8 cellular contexts compared by ENCODE assay signal in genomic region chr4:108762559-108763225, GRCh38. TPM values are rescaled to one million over a fixed set of nuclear protein-coding genes. Genes with fewer than 3 reads are reported as not detected.
DNase-seq lines count a peak whose midpoint lies in the region; ATAC-seq and TF ChIP-seq lines count a peak whose summit lies in the region.

ETNPPL (minus strand) TSS chr4:108763053; CDS start chr4:108762898, 155 bp downstream.

- H3K27ac ChIP-seq in BLaER1 (no peak within 1 kb of the TSS), fibroblast of lung (ENCODE audit: insufficient read depth, low read length) (no peak within 1 kb of the TSS), transverse colon (no peak within 1 kb of the TSS)
- H3K27ac ChIP-seq in naive thymus-derived CD4-positive, alpha-beta T cell (ENCODE audit: low read depth, low read length) = no peak within 1 kb of the TSS

- no peaks in the 10 kb centered on the region for H3K36me3 ChIP-seq in BLaER1
- H3K36me3 ChIP-seq in fibroblast of lung (ENCODE audit: control insufficient read depth, insufficient read depth, low read length) = no peaks in the 10 kb centered on the region
- no peaks in the 10 kb centered on the region for H3K36me3 ChIP-seq in naive thymus-derived CD4-positive, alpha-beta T cell (ENCODE audit: control insufficient read depth in 2 of 3, insufficient read depth in 3 of 3, low read length in 3 of 3)
- H3K36me3 ChIP-seq in transverse colon = no peaks in the 10 kb centered on the region

- H3K79me2 ChIP-seq in fibroblast of lung (ENCODE audit: control insufficient read depth, insufficient read depth, low read length) = no peaks in the 10 kb centered on the region

- TF ChIP-seq CTCF in fibroblast of lung (conservative IDR thresholded peaks at IDR 0.05 in 1 of 2, IDR thresholded peaks at IDR 0.05 in 1 of 2; ENCODE audit: low read depth in 1 of 2, low read length in 2 of 2) = no peak
- TF ChIP-seq CTCF in transverse colon (IDR thresholded peaks at IDR 0.05) = no peak

- H4K20me1 ChIP-seq in BLaER1 (no peaks in the 10 kb centered on the region), fibroblast of lung (ENCODE audit: control insufficient read depth, extremely low read depth, insufficient read depth, low read length) (no peaks in the 10 kb centered on the region)

- peaks cover 64% of the 10 kb centered on the region for H3K27me3 Mint-ChIP-seq in activated T-cell treated with anti-CD3 and anti-CD28 coated beads, Interleukin-2, amount 50 U/mL, for 24 hours
- H3K27me3 Mint-ChIP-seq in naive thymus-derived CD4-positive, alpha-beta T cell = peaks cover 24 to 62% (median 46%) of the 10 kb centered on the region in 5 donors

- no peak within 1 kb of the TSS for H3K27ac Mint-ChIP-seq in activated T-cell treated with anti-CD3 and anti-CD28 coated beads, Interleukin-2, amount 50 U/mL, for 24 hours
- H3K27ac Mint-ChIP-seq in naive thymus-derived CD4-positive, alpha-beta T cell = peak within 1 kb of the TSS in 1 of 9 donors; percentile 76

- CTCF ChIA-PET in naive thymus-derived CD4-positive, alpha-beta T cell (lab: Charles Lee) = no interaction called here

- H3K27me3 ChIP-seq in BLaER1 (peaks cover 24% of the 10 kb centered on the region), fibroblast of lung (ENCODE audit: control insufficient read depth, insufficient read depth, low read length) (peaks cover 15% of the 10 kb centered on the region), transverse colon (peaks cover 58% of the 10 kb centered on the region)
- peaks cover 3 to 7% of the 10 kb centered on the region in 2 donors for H3K27me3 ChIP-seq in naive thymus-derived CD4-positive, alpha-beta T cell (ENCODE audit: control insufficient read depth in 2 of 2, insufficient read depth in 2 of 2, low read length in 2 of 2)

- H3K9me3 ChIP-seq in BLaER1 (peaks cover 40% of the 10 kb centered on the region), fibroblast of lung (ENCODE audit: control insufficient read depth, insufficient read depth, low read depth, low read length) (no peaks in the 10 kb centered on the region), transverse colon (no peaks in the 10 kb centered on the region)
- H3K9me3 ChIP-seq in naive thymus-derived CD4-positive, alpha-beta T cell (ENCODE audit: control insufficient read depth in 2 of 3, low read length in 3 of 3) = no peaks in the 10 kb centered on the region

- POLR2A ChIA-PET in naive thymus-derived CD4-positive, alpha-beta T cell (lab: Charles Lee) = no interaction called here

- H3K4me3 Mint-ChIP-seq in activated T-cell treated with anti-CD3 and anti-CD28 coated beads, Interleukin-2, amount 50 U/mL, for 24 hours = peak within 1 kb of the TSS; percentile 81
- H3K4me3 Mint-ChIP-seq in naive thymus-derived CD4-positive, alpha-beta T cell = peak within 1 kb of the TSS; percentile 83 to 96 (median 90)

- H3K9ac ChIP-seq in BLaER1 (no peak within 1 kb of the TSS), fibroblast of lung (ENCODE audit: insufficient read depth, low read length) (no peak within 1 kb of the TSS)

- peak; percentile 49 for ATAC-seq in HG03159 (IDR thresholded peaks at IDR 0.05; ENCODE audit: unreplicated experiment)
- ATAC-seq in naive thymus-derived CD4-positive, alpha-beta T cell = peak; percentile 61

- no peaks in the 10 kb centered on the region for H3K9me3 Mint-ChIP-seq in activated T-cell treated with anti-CD3 and anti-CD28 coated beads, Interleukin-2, amount 50 U/mL, for 24 hours
- peaks cover 0 to 14% (median 3%) of the 10 kb centered on the region in 11 donors for H3K9me3 Mint-ChIP-seq in naive thymus-derived CD4-positive, alpha-beta T cell

- H2AFZ ChIP-seq in fibroblast of lung (ENCODE audit: low read length) = peak within 1 kb of the TSS; percentile 67

- no peaks in the 10 kb centered on the region for H3K4me1 ChIP-seq in BLaER1
- peaks cover 3% of the 10 kb centered on the region for H3K4me1 ChIP-seq in fibroblast of lung (ENCODE audit: control insufficient read depth, extremely low read depth, insufficient read depth, low read length)
- H3K4me1 ChIP-seq in naive thymus-derived CD4-positive, alpha-beta T cell (ENCODE audit: control insufficient read depth in 2 of 2, insufficient read depth in 2 of 2, low read length in 2 of 2) = peaks cover 0 to 10% of the 10 kb centered on the region in 2 donors
- H3K4me1 ChIP-seq in transverse colon = peaks cover 0 to 11% (median 7%) of the 10 kb centered on the region in 4 donors

- no peak for TF ChIP-seq EP300 in transverse colon (IDR thresholded peaks at IDR 0.05; ENCODE audit: low read depth)

- peak within 1 kb of the TSS; percentile 39; the same call in 1 of the 2 replicates for H3K4me3 ChIP-seq in BLaER1
- H3K4me3 ChIP-seq in fibroblast of lung (replicated peaks in 1 of 4; ENCODE audit: control extremely low read depth in 1 of 4, insufficient read depth in 1 of 4, low read depth in 3 of 4, low read length in 4 of 4) = peak within 1 kb of the TSS; percentile 40 to 61 (median 51)
- H3K4me3 ChIP-seq in naive thymus-derived CD4-positive, alpha-beta T cell (ENCODE audit: low read length) = peak within 1 kb of the TSS; percentile 54
- H3K4me3 ChIP-seq in transverse colon = peak within 1 kb of the TSS; percentile 21 to 54 (median 30)

- peak; percentile 58 for DNase-seq in activated T-cell treated with anti-CD3 and anti-CD28 coated beads, Interleukin-2, amount 50 U/mL, for 24 hours
- DNase-seq in fibroblast of lung (ENCODE audit: low read depth in 2 of 2) (peak; percentile 0 to 21), transverse colon (no peak), NCI-H1048 (lab: John Stamatoyannopoulos, UW) (no peak), GOT3 (lab: John Stamatoyannopoulos, UW) (no peak)
- DNase-seq in naive thymus-derived CD4-positive, alpha-beta T cell = peak; percentile 9 to 42 (median 26)

- intact Hi-C loops in naive thymus-derived CD4-positive, alpha-beta T cell (cut with micrococcal nuclease) = loop anchor here in 1 of 2 donors (10.0 kb wide), 1 partner anchor 748 kb away; no protein-coding TSS in a partner anchor
- intact Hi-C loops in transverse colon (cut with DNase I; ENCODE audit: low total_unique reads) = no loop called here

- in situ Hi-C loops in transverse colon (cut with MboI; ENCODE audit: low pct_ligation_motif_present in 1 of 4, low pct_unique_long_range_greater_than_20kb in 1 of 4, low sequenced_read_pairs in 3 of 4) = no loop called here

- H3K4me2 ChIP-seq in BLaER1 = 0 out of 2 replicates have a peak within 1 kb of the TSS, but pooled peaks have one; percentile 2
- H3K4me2 ChIP-seq in fibroblast of lung (ENCODE audit: extremely low read depth, insufficient read depth, low read length) = peak within 1 kb of the TSS; percentile 95

- no peak for TF ChIP-seq POLR2A in transverse colon (IDR thresholded peaks at IDR 0.05)

- H3K4me1 Mint-ChIP-seq in activated T-cell treated with anti-CD3 and anti-CD28 coated beads, Interleukin-2, amount 50 U/mL, for 24 hours (ENCODE audit: low read depth) = peaks cover 11% of the 10 kb centered on the region
- peaks cover 10 to 17% (median 13%) of the 10 kb centered on the region in 7 donors for H3K4me1 Mint-ChIP-seq in naive thymus-derived CD4-positive, alpha-beta T cell

- 4% methylated on average over 58 of the region's 61 CpGs; no CpG with 5 or more reads in 1 of the 2 donors for WGBS in transverse colon (ENCODE audit: low coverage in 1 of 2), 2 donors

- H3K36me3 Mint-ChIP-seq in activated T-cell treated with anti-CD3 and anti-CD28 coated beads, Interleukin-2, amount 50 U/mL, for 24 hours (ENCODE audit: low read depth) = no peaks in the 10 kb centered on the region
- H3K36me3 Mint-ChIP-seq in naive thymus-derived CD4-positive, alpha-beta T cell = peaks cover 0 to 5% (median 0%) of the 10 kb centered on the region in 5 donors

RNA-seq across cellular contexts. Expression of gene ETNPPL, which starts in this region (rescaled TPM):
- total RNA-seq in fibroblast of lung (not detected in 2 replicates), transverse colon (not detected)
- polyA plus RNA-seq in fibroblast of lung = not detected in 2 replicates
- polyA plus RNA-seq in fibroblast of lung (2012) = not detected in 2 replicates
- not detected in 2 replicates for polyA minus RNA-seq in fibroblast of lung (ENCODE audit: low replicate concordance)
- total RNA-seq in naive thymus-derived CD4-positive, alpha-beta T cell = not detected
- not detected for polyA plus RNA-seq in naive thymus-derived CD4-positive, alpha-beta T cell

Comparison
In these comparisons a context has a peak if more than half of its experiments do, and no peak if none do; other contexts are left out.
1. Peak in DNase-seq, H3K4me3 ChIP-seq and H3K4me2 ChIP-seq in fibroblast of lung; RNA of the gene not detected or under 1 TPM.
2. Peak in DNase-seq, ATAC-seq and H3K4me3 ChIP-seq in naive thymus-derived CD4-positive, alpha-beta T cell; RNA of the gene not detected or under 1 TPM.